In genomic region chr2:53317863-53318262, GRCh38 we compare ENCODE assay signal across 20 cellular contexts.
"Had no signal": no experiment of that assay in that cellular context is flagged by ENCODE, and none has a peak within 500 bp of the region (broad histone marks: within the 10 kb centered on the region; RNA-seq: fewer than 3 reads in every experiment).

No MANE protein-coding gene starts in this region.

- ATAC-seq: activated CD8-positive, alpha-beta memory T cell treated with anti-CD3 and anti-CD28 coated beads, Interleukin-2, amount 10 ng/mL, durations not matched to agents 7 days and 5 days; left lung; natural killer cell treated with Interleukin-12 subunit alpha and Interleukin-12 subunit beta and Interleukin-15 and Interleukin-18, amount 100 ng/mL, for 72 hours; right cardiac atrium had no signal

- H3K27me3 ChIP-seq: cardiac muscle cell, left lung, tibial nerve had no signal

- H3K4me1 Mint-ChIP-seq: activated CD8-positive, alpha-beta memory T cell treated with anti-CD3 and anti-CD28 coated beads, Interleukin-2, amount 10 ng/mL, durations not matched to agents 7 days and 5 days; memory B cell had no signal

- H3K27ac ChIP-seq: cardiac muscle cell, left lung, skin epidermis, tibial nerve, WERI-Rb-1 had no signal

- H3K4me1 ChIP-seq: left lung, tibial nerve had no signal

- H3K36me3 Mint-ChIP-seq: activated CD8-positive, alpha-beta memory T cell treated with anti-CD3 and anti-CD28 coated beads, Interleukin-2, amount 10 ng/mL, durations not matched to agents 7 days and 5 days; memory B cell; natural killer cell treated with Interleukin-12 subunit alpha and Interleukin-12 subunit beta and Interleukin-15 and Interleukin-18, amount 100 ng/mL, for 72 hours had no signal

- DNase-seq: activated CD4-positive, alpha-beta T cell treated with anti-CD3 and anti-CD28 coated beads, Interleukin-2, amount 50 U/mL, for 48 hours; activated CD8-positive, alpha-beta memory T cell treated with anti-CD3 and anti-CD28 coated beads, Interleukin-2, amount 10 ng/mL, durations not matched to agents 7 days and 5 days; activated naive CD4-positive, alpha-beta T cell treated with anti-CD3 and anti-CD28 coated beads, Interleukin-2, amount 50 U/mL, for 16 hours; activated T-cell treated with anti-CD3 and anti-CD28 coated beads, Interleukin-2, amount 50 U/mL, for 24 hours; left lung; nucleus accumbens; right cardiac atrium; stimulated activated CD4-positive, alpha-beta T cell treated with anti-CD3 and anti-CD28 coated beads, Interleukin-15, amount 100 ng/mL, for 24 hours; stimulated activated CD4-positive, alpha-beta T cell treated with anti-CD3 and anti-CD28 coated beads, Interleukin-4, amount 100 ng/mL, for 4 hours; stimulated activated CD8-positive, alpha-beta memory T cell treated with anti-CD3 and anti-CD28 coated beads, Interleukin-4, amount 100 ng/mL, for 48 hours; stimulated activated naive CD4-positive, alpha-beta T cell treated with Interleukin-2 at 50 U/mL for 16 hours; substantia nigra; T-helper 1 cell; T1000; WERI-Rb-1 had no signal

- H3K4me3 Mint-ChIP-seq: activated CD8-positive, alpha-beta memory T cell treated with anti-CD3 and anti-CD28 coated beads, Interleukin-2, amount 10 ng/mL, durations not matched to agents 7 days and 5 days; activated T-cell treated with anti-CD3 and anti-CD28 coated beads, Interleukin-2, amount 50 U/mL, for 24 hours; memory B cell; natural killer cell treated with Interleukin-12 subunit alpha and Interleukin-12 subunit beta and Interleukin-15 and Interleukin-18, amount 100 ng/mL, for 72 hours had no signal

- H3K27me3 Mint-ChIP-seq: activated CD8-positive, alpha-beta memory T cell treated with anti-CD3 and anti-CD28 coated beads, Interleukin-2, amount 10 ng/mL, durations not matched to agents 7 days and 5 days; activated T-cell treated with anti-CD3 and anti-CD28 coated beads, Interleukin-2, amount 50 U/mL, for 24 hours; memory B cell; natural killer cell treated with Interleukin-12 subunit alpha and Interleukin-12 subunit beta and Interleukin-15 and Interleukin-18, amount 100 ng/mL, for 72 hours had no signal

- H3K9me3 Mint-ChIP-seq: activated T-cell treated with anti-CD3 and anti-CD28 coated beads, Interleukin-2, amount 50 U/mL, for 24 hours had no signal

- H3K27ac Mint-ChIP-seq: activated CD8-positive, alpha-beta memory T cell treated with anti-CD3 and anti-CD28 coated beads, Interleukin-2, amount 10 ng/mL, durations not matched to agents 7 days and 5 days; activated T-cell treated with anti-CD3 and anti-CD28 coated beads, Interleukin-2, amount 50 U/mL, for 24 hours; memory B cell; natural killer cell treated with Interleukin-12 subunit alpha and Interleukin-12 subunit beta and Interleukin-15 and Interleukin-18, amount 100 ng/mL, for 72 hours had no signal
